1 cellular context compared by ENCODE assay signal in the genomic region with DNA sequence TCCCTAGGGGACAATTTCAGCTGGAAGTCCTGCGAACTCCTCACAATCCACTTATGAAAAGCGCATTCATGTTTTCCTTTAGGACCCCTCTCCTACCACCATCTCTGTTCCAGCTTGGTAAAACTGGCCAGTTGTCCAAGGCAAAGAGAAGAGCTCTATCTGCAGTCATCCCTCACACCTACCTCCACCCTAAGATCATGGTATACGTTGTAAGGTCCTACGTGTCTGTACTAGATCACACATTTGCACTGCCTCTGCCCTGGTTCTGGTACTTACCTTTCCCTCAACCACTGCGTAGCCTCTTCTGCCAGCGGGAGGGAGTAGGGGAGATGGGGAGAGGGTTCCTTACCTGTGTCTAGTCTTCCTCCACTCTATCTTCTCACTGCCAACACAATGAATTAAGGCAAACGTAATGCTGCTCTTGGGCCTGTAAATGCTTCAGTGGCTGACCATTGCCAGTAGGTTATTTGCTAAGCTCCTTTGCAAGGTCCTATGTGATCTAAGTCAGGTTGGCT.
A peak's percentile ranks its signal among the peaks of the same experiment; 100 is the strongest.
TF ChIP-seq lines count a peak whose summit lies in the region.

No MANE protein-coding gene starts in this region.

TF ChIP-seq in K562, 482 proteins besides CTCF, POLR2A, EP300 and RAD21 (continued from another document and continues in another):
- TF ChIP-seq ELF2 (CRISPR knock-in tag; IDR thresholded peaks at IDR 0.05) (no peak; the same call in 1 of the 2 replicates), HNRNPLL (IDR thresholded peaks at IDR 0.05; ENCODE audit: low read depth, low read length, poor library complexity, severe bottlenecking) (no peak), ZNF445 (CRISPR knock-in tag; IDR thresholded peaks at IDR 0.05; ENCODE audit: low read depth) (no peak), ZNF589 (CRISPR knock-in tag; IDR thresholded peaks at IDR 0.05; ENCODE audit: low read depth) (no peak), TFAM (CRISPR knock-in tag; conservative IDR thresholded peaks at IDR 0.05) (no peak), ZZZ3 (IDR thresholded peaks at IDR 0.05) (no peak), TAL1 (IDR thresholded peaks at IDR 0.05) (no peak), MCM5 (IDR thresholded peaks at IDR 0.05; ENCODE audit: low read depth) (no peak), DPF2 (IDR thresholded peaks at IDR 0.05) (no peak), ZNF165 (CRISPR knock-in tag; IDR thresholded peaks at IDR 0.05; ENCODE audit: borderline replicate concordance) (no peak), ZC3H4 (CRISPR knock-in tag; IDR thresholded peaks at IDR 0.05; ENCODE audit: borderline replicate concordance) (peak; percentile 93), NBN (IDR thresholded peaks at IDR 0.05; ENCODE audit: low read depth) (no peak), ZNF224 (CRISPR knock-in tag; IDR thresholded peaks at IDR 0.05) (no peak), FIP1L1 (IDR thresholded peaks at IDR 0.05; ENCODE audit: low read depth, low read length, poor library complexity, severe bottlenecking) (no peak), DDX20 (tag; IDR thresholded peaks at IDR 0.05; ENCODE audit: low read depth) (no peak), POLR2B (IDR thresholded peaks at IDR 0.05; ENCODE audit: low read depth, partially characterized antibody) (no peak), PTRF (tag; IDR thresholded peaks at IDR 0.05) (no peak), ZNF57 (CRISPR knock-in tag; IDR thresholded peaks at IDR 0.05) (0 out of 2 replicates have a peak, but pooled peaks have one; percentile 38), KDM2B (CRISPR knock-in tag; IDR thresholded peaks at IDR 0.05) (no peak), PTBP1 (IDR thresholded peaks at IDR 0.05; ENCODE audit: low read depth, low read length) (no peak), TCF7L2 (IDR thresholded peaks at IDR 0.05; ENCODE audit: low read depth, low read length) (no peak), ZNF717 (CRISPR knock-in tag; IDR thresholded peaks at IDR 0.05) (0 out of 2 replicates have a peak, but pooled peaks have one; percentile 32)
- TF ChIP-seq, protein P1, sequence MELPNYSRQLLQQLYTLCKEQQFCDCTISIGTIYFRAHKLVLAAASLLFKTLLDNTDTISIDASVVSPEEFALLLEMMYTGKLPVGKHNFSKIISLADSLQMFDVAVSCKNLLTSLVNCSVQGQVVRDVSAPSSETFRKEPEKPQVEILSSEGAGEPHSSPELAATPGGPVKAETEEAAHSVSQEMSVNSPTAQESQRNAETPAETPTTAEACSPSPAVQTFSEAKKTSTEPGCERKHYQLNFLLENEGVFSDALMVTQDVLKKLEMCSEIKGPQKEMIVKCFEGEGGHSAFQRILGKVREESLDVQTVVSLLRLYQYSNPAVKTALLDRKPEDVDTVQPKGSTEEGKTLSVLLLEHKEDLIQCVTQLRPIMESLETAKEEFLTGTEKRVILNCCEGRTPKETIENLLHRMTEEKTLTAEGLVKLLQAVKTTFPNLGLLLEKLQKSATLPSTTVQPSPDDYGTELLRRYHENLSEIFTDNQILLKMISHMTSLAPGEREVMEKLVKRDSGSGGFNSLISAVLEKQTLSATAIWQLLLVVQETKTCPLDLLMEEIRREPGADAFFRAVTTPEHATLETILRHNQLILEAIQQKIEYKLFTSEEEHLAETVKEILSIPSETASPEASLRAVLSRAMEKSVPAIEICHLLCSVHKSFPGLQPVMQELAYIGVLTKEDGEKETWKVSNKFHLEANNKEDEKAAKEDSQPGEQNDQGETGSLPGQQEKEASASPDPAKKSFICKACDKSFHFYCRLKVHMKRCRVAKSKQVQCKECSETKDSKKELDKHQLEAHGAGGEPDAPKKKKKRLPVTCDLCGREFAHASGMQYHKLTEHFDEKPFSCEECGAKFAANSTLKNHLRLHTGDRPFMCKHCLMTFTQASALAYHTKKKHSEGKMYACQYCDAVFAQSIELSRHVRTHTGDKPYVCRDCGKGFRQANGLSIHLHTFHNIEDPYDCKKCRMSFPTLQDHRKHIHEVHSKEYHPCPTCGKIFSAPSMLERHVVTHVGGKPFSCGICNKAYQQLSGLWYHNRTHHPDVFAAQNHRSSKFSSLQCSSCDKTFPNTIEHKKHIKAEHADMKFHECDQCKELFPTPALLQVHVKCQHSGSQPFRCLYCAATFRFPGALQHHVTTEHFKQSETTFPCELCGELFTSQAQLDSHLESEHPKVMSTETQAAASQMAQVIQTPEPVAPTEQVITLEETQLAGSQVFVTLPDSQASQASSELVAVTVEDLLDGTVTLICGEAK (IDR thresholded peaks at IDR 0.05): no peak
- TF ChIP-seq, protein P1 (CRISPR knock-in tag; IDR thresholded peaks at IDR 0.05): no peak
- TF ChIP-seq, protein P2, sequence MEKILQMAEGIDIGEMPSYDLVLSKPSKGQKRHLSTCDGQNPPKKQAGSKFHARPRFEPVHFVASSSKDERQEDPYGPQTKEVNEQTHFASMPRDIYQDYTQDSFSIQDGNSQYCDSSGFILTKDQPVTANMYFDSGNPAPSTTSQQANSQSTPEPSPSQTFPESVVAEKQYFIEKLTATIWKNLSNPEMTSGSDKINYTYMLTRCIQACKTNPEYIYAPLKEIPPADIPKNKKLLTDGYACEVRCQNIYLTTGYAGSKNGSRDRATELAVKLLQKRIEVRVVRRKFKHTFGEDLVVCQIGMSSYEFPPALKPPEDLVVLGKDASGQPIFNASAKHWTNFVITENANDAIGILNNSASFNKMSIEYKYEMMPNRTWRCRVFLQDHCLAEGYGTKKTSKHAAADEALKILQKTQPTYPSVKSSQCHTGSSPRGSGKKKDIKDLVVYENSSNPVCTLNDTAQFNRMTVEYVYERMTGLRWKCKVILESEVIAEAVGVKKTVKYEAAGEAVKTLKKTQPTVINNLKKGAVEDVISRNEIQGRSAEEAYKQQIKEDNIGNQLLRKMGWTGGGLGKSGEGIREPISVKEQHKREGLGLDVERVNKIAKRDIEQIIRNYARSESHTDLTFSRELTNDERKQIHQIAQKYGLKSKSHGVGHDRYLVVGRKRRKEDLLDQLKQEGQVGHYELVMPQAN (IDR thresholded peaks at IDR 0.05; ENCODE audit: borderline replicate concordance): no peak
- TF ChIP-seq, protein P3, sequence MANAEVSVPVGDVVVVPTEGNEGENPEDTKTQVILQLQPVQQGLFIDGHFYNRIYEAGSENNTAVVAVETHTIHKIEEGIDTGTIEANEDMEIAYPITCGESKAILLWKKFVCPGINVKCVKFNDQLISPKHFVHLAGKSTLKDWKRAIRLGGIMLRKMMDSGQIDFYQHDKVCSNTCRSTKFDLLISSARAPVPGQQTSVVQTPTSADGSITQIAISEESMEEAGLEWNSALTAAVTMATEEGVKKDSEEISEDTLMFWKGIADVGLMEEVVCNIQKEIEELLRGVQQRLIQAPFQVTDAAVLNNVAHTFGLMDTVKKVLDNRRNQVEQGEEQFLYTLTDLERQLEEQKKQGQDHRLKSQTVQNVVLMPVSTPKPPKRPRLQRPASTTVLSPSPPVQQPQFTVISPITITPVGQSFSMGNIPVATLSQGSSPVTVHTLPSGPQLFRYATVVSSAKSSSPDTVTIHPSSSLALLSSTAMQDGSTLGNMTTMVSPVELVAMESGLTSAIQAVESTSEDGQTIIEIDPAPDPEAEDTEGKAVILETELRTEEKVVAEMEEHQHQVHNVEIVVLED (CRISPR knock-in tag; IDR thresholded peaks at IDR 0.05): no peak
- TF ChIP-seq, protein P4, sequence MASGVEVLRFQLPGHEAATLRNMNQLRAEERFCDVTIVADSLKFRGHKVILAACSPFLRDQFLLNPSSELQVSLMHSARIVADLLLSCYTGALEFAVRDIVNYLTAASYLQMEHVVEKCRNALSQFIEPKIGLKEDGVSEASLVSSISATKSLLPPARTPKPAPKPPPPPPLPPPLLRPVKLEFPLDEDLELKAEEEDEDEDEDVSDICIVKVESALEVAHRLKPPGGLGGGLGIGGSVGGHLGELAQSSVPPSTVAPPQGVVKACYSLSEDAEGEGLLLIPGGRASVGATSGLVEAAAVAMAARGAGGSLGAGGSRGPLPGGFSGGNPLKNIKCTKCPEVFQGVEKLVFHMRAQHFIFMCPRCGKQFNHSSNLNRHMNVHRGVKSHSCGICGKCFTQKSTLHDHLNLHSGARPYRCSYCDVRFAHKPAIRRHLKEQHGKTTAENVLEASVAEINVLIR (CRISPR knock-in tag; IDR thresholded peaks at IDR 0.05): no peak
- TF ChIP-seq, protein P5, sequence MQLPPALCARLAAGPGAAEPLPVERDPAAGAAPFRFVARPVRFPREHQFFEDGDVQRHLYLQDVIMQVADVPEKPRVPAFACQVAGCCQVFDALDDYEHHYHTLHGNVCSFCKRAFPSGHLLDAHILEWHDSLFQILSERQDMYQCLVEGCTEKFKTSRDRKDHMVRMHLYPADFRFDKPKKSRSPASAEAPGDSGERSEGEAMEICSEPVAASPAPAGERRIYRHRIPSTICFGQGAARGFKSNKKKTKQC (CRISPR knock-in tag; IDR thresholded peaks at IDR 0.05): no peak
- TF ChIP-seq, protein P6, sequence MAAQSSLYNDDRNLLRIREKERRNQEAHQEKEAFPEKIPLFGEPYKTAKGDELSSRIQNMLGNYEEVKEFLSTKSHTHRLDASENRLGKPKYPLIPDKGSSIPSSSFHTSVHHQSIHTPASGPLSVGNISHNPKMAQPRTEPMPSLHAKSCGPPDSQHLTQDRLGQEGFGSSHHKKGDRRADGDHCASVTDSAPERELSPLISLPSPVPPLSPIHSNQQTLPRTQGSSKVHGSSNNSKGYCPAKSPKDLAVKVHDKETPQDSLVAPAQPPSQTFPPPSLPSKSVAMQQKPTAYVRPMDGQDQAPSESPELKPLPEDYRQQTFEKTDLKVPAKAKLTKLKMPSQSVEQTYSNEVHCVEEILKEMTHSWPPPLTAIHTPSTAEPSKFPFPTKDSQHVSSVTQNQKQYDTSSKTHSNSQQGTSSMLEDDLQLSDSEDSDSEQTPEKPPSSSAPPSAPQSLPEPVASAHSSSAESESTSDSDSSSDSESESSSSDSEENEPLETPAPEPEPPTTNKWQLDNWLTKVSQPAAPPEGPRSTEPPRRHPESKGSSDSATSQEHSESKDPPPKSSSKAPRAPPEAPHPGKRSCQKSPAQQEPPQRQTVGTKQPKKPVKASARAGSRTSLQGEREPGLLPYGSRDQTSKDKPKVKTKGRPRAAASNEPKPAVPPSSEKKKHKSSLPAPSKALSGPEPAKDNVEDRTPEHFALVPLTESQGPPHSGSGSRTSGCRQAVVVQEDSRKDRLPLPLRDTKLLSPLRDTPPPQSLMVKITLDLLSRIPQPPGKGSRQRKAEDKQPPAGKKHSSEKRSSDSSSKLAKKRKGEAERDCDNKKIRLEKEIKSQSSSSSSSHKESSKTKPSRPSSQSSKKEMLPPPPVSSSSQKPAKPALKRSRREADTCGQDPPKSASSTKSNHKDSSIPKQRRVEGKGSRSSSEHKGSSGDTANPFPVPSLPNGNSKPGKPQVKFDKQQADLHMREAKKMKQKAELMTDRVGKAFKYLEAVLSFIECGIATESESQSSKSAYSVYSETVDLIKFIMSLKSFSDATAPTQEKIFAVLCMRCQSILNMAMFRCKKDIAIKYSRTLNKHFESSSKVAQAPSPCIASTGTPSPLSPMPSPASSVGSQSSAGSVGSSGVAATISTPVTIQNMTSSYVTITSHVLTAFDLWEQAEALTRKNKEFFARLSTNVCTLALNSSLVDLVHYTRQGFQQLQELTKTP (IDR thresholded peaks at IDR 0.05; ENCODE audit: low read depth in 1 of 2, partially characterized antibody in 2 of 2): no peak
- TF ChIP-seq, protein P7, sequence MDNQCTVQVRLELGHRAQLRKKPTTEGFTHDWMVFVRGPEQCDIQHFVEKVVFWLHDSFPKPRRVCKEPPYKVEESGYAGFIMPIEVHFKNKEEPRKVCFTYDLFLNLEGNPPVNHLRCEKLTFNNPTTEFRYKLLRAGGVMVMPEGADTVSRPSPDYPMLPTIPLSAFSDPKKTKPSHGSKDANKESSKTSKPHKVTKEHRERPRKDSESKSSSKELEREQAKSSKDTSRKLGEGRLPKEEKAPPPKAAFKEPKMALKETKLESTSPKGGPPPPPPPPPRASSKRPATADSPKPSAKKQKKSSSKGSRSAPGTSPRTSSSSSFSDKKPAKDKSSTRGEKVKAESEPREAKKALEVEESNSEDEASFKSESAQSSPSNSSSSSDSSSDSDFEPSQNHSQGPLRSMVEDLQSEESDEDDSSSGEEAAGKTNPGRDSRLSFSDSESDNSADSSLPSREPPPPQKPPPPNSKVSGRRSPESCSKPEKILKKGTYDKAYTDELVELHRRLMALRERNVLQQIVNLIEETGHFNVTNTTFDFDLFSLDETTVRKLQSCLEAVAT (IDR thresholded peaks at IDR 0.05): no peak
